19 cellular contexts compared by ENCODE assay signal in the genomic region with DNA sequence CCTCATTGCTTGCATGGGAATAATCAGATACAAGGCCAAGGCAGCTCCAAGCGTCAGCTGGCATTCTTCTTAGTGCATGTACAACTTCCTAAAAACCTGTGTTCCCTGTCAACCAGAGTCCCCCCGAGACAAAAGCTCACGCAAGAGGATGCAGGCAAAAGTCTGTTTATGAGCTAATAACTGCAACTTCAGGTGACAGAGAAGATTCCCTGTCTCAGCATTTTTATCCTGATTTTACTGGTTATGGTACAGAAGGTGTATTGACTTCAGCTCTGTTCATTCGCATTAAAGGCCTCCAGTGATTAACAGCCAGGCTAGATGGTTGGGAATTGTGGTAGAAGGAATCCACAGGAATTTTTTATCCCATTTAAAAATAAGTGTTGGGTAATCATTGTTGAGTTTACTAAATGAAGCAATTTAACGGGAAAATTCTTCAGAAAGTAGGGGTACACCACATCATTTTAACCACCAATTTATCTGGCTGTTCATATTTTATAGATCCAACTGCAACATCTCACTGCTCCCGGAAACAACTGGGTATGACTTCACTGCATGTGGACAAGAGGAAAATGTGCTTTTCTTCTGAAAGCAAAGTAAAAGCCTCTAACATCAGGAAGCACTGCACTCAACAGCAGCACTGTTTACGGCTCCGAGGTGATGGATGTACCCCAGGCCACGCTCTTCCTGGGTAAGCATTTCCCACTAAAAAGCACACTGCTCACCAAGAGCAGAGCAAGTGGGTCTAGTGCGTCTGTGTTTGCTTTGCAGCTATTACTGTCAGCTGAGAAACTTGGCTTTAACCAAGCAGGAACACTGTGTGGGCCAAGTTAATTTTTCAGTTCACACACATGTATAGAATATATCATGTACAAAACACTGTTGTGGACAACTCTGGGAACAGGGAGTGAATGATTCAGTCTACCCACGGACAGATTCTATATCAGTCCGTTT. TPM values are rescaled to one million over a fixed set of nuclear protein-coding genes. Genes with fewer than 3 reads are reported as not detected.
DNase-seq lines count a peak whose midpoint lies in the region; FAIRE-seq and TF ChIP-seq lines count a peak whose summit lies in the region.
"Had no signal": no experiment of that assay in that cellular context is flagged by ENCODE, and none has a peak within 500 bp of the region (broad histone marks: within the 10 kb centered on the region; RNA-seq: fewer than 3 reads in every experiment).

No MANE protein-coding gene starts in this region.

- H3K27ac ChIP-seq in breast epithelium (peak overlapping the region; percentile 18 to 80), astrocyte (ENCODE audit: low read depth, low read length) (no peak overlapping the region), mesenchymal stem cell (ENCODE audit: low read length, poor library complexity, severe bottlenecking) (no peak overlapping the region), vagina (peak overlapping the region; percentile 54)
- H3K27ac ChIP-seq: ascending aorta, tibial artery had no signal

- H2BK12ac ChIP-seq in mesenchymal stem cell (ENCODE audit: low read length in 2 of 2) = peak overlapping the region in 1 of 2 experiments; percentile 27

- H3K4me1 ChIP-seq in breast epithelium (no peaks in the 10 kb centered on the region), astrocyte (ENCODE audit: insufficient read depth, low read length) (no peaks in the 10 kb centered on the region), mesenchymal stem cell (ENCODE audit: control insufficient read depth, insufficient read depth, low read depth, low read length) (no peaks in the 10 kb centered on the region), vagina (peaks cover 7% of the 10 kb centered on the region)
- H3K4me1 ChIP-seq: ascending aorta had no signal

- H3K79me1 ChIP-seq in mesenchymal stem cell (replicated peaks; ENCODE audit: low read length, poor library complexity, severe bottlenecking) = no peaks in the 10 kb centered on the region

- H2BK120ac ChIP-seq in mesenchymal stem cell (ENCODE audit: low read depth, low read length) = no peak overlapping the region

- intact Hi-C loops in breast epithelium (cut with DNase I; ENCODE audit: low total_unique reads) (loop anchor here (10.0 kb wide), 1 partner anchor 851 kb away; no protein-coding TSS in a partner anchor), MCF 10A (cut with micrococcal nuclease) (no loop called here), vagina (cut with DNase I) (no loop called here)

- H4K91ac ChIP-seq in mesenchymal stem cell (ENCODE audit: low read length) = no peak overlapping the region

- H3K4me2 ChIP-seq in astrocyte (ENCODE audit: low read length) (no peak overlapping the region), mesenchymal stem cell (ENCODE audit: low read length, poor library complexity, severe bottlenecking) (no peak overlapping the region)
- H3K4me2 ChIP-seq: smooth muscle cell had no signal

- H3K27me3 Mint-ChIP-seq in MCF 10A (ENCODE audit: insufficient read depth, unreplicated experiment) (no peaks in the 10 kb centered on the region), astrocyte (ENCODE audit: low read depth, unreplicated experiment) (peaks cover 10% of the 10 kb centered on the region)

- H3K9ac ChIP-seq in astrocyte (ENCODE audit: low read length) (no peak overlapping the region), mesenchymal stem cell (ENCODE audit: low read length) (peak overlapping the region; percentile 74)

- no peak overlapping the region for H3K23ac ChIP-seq in mesenchymal stem cell (ENCODE audit: low read length in 2 of 2)

- no peaks in the 10 kb centered on the region for H3K36me3 ChIP-seq in breast epithelium
- H3K36me3 ChIP-seq in astrocyte (ENCODE audit: insufficient read depth, low read length) = no peaks in the 10 kb centered on the region
- no peaks in the 10 kb centered on the region for H3K36me3 ChIP-seq in mesenchymal stem cell (ENCODE audit: control insufficient read depth in 1 of 2, insufficient read depth in 2 of 2, low read depth in 1 of 2, low read length in 2 of 2)
- H3K36me3 ChIP-seq in vagina = no peaks in the 10 kb centered on the region
- H3K36me3 ChIP-seq: ascending aorta, tibial artery had no signal

- BruUV-seq in MCF 10A (replicated peaks; lab: Mats Ljungman, UMichigan) = no TSS peak

- TF ChIP-seq CTCF in breast epithelium (IDR thresholded peaks at IDR 0.05) (no peak), MCF 10A (IDR thresholded peaks at IDR 0.05; ENCODE audit: unreplicated experiment) (no peak), astrocyte (IDR thresholded peaks at IDR 0.05; ENCODE audit: insufficient read depth, low read depth, low read length) (no peak), vagina (IDR thresholded peaks at IDR 0.05) (no peak)

- CTCF ChIA-PET in MCF 10A (lab: Yijun Ruan, JAX) = interaction anchor here (0.7 to 5.0 kb wide), 4 partner anchors 14 to 207 kb away, joined by 3 to 22 read pairs (median 4); a partner anchor contains a TSS

- no peak for DNase-seq in breast epithelium (ENCODE audit: low spot score in 2 of 2)
- DNase-seq in MCF 10A (ENCODE audit: unreplicated experiment) = no peak
- peak; percentile 66 for DNase-seq in astrocyte (ENCODE audit: low read depth)
- peak; percentile 67 for DNase-seq in mesenchymal stem cell
- no peak for DNase-seq in vagina (ENCODE audit: extremely low spot score in 2 of 2)
- no peak for DNase-seq in SHP77 treated with DMSO at 0.1 percent for 48 hours (lab: John Stamatoyannopoulos, UW)
- no peak for DNase-seq in nucleus accumbens (lab: John Stamatoyannopoulos, UW)
- no peak for DNase-seq in NK-92 treated with Interleukin-12 subunit alpha and Interleukin-12 subunit beta, amount 100 ng/mL, for 24 hours (lab: John Stamatoyannopoulos, UW)
- DNase-seq: 8988T; activated gamma-delta T cell treated with Interleukin-2 at 50 U/mL for 16 hours; CD8-positive, alpha-beta T cell; H7; NCI-H1694 treated with DMSO at 0.1 percent for 48 hours; NCI-H446; tibial artery had no signal

- H2AFZ ChIP-seq in astrocyte (ENCODE audit: low read depth, low read length) = no peak overlapping the region
- no peak overlapping the region for H2AFZ ChIP-seq in mesenchymal stem cell (ENCODE audit: low read depth, low read length)

- no peak overlapping the region for H3K14ac ChIP-seq in mesenchymal stem cell (ENCODE audit: low read length in 2 of 2)

- H3K9me3 Mint-ChIP-seq in MCF 10A (ENCODE audit: unreplicated experiment) = no peaks in the 10 kb centered on the region
- H3K9me3 Mint-ChIP-seq in astrocyte (ENCODE audit: unreplicated experiment) = no peaks in the 10 kb centered on the region
- H3K9me3 Mint-ChIP-seq: CD8-positive, alpha-beta T cell had no signal

- H3K27ac Mint-ChIP-seq in MCF 10A (ENCODE audit: low read depth, unreplicated experiment) (no peak overlapping the region), astrocyte (ENCODE audit: unreplicated experiment) (no peak overlapping the region)
- H3K27ac Mint-ChIP-seq: CD8-positive, alpha-beta T cell; stimulated activated memory B cell treated with anti-CD40 and anti-IgM and Interleukin-4, amounts not matched to agents 10 μg/mL and 1 μg/mL and 100 μg/mL, for 72 hours had no signal

- H3K27me3 ChIP-seq in breast epithelium (no peaks in the 10 kb centered on the region), astrocyte (ENCODE audit: insufficient read depth, low read length) (no peaks in the 10 kb centered on the region), mesenchymal stem cell (ENCODE audit: control insufficient read depth in 1 of 2, insufficient read depth in 1 of 2, low read length in 2 of 2) (no peaks in the 10 kb centered on the region), vagina (no peaks in the 10 kb centered on the region)
- H3K27me3 ChIP-seq: ascending aorta had no signal

- H2BK15ac ChIP-seq in mesenchymal stem cell (ENCODE audit: low read depth, poor library complexity, severe bottlenecking) = no peak overlapping the region

- H2AK5ac ChIP-seq in mesenchymal stem cell (ENCODE audit: low read length, severe bottlenecking) = no peak overlapping the region

- H3K4me3 Mint-ChIP-seq in MCF 10A (ENCODE audit: unreplicated experiment) = no peak overlapping the region
- no peak overlapping the region for H3K4me3 Mint-ChIP-seq in astrocyte (ENCODE audit: unreplicated experiment)
- H3K4me3 Mint-ChIP-seq: CD8-positive, alpha-beta T cell; stimulated activated memory B cell treated with anti-CD40 and anti-IgM and Interleukin-4, amounts not matched to agents 10 μg/mL and 1 μg/mL and 100 μg/mL, for 72 hours had no signal

- peaks cover 16% of the 10 kb centered on the region for H3K4me1 Mint-ChIP-seq in MCF 10A (ENCODE audit: insufficient read depth, unreplicated experiment)
- peaks cover 3% of the 10 kb centered on the region for H3K4me1 Mint-ChIP-seq in astrocyte (ENCODE audit: low read depth, unreplicated experiment)
- H3K4me1 Mint-ChIP-seq: stimulated activated memory B cell treated with anti-CD40 and anti-IgM and Interleukin-4, amounts not matched to agents 10 μg/mL and 1 μg/mL and 100 μg/mL, for 72 hours had no signal

- H2BK5ac ChIP-seq in mesenchymal stem cell (ENCODE audit: low read depth, low read length, poor library complexity, severe bottlenecking) = no peak overlapping the region

- H4K8ac ChIP-seq in mesenchymal stem cell (ENCODE audit: low read length) = no peak overlapping the region

- no peaks in the 10 kb centered on the region for H3K36me3 Mint-ChIP-seq in MCF 10A (ENCODE audit: insufficient read depth, unreplicated experiment)
- no peaks in the 10 kb centered on the region for H3K36me3 Mint-ChIP-seq in astrocyte (ENCODE audit: low read depth, unreplicated experiment)
- H3K36me3 Mint-ChIP-seq: CD8-positive, alpha-beta T cell; stimulated activated memory B cell treated with anti-CD40 and anti-IgM and Interleukin-4, amounts not matched to agents 10 μg/mL and 1 μg/mL and 100 μg/mL, for 72 hours had no signal

- peak overlapping the region; percentile 14 to 38 for H3K18ac ChIP-seq in mesenchymal stem cell (ENCODE audit: low read depth in 1 of 2, low read length in 2 of 2)

- TF ChIP-seq POLR2A in breast epithelium (IDR thresholded peaks at IDR 0.05) (no peak), vagina (IDR thresholded peaks at IDR 0.05) (no peak)

- POLR2A ChIA-PET in MCF 10A (lab: Yijun Ruan, JAX) = interaction anchor here (0.6 kb wide), 1 partner anchor 129 kb away, joined by 3 read pairs; no protein-coding TSS in a partner anchor

- 46% methylated on average over 12 of the region's 12 CpGs for WGBS in mesenchymal stem cell

- H3K4me3 ChIP-seq in breast epithelium (peak overlapping the region; percentile 1 to 53 (median 3)), astrocyte (ENCODE audit: insufficient read depth, low read depth, low read length) (no peak overlapping the region), mesenchymal stem cell (ENCODE audit: insufficient read depth in 1 of 2, low read depth in 1 of 2, low read length in 2 of 2) (peak overlapping the region in 1 of 2 experiments; percentile 71), vagina (no peak overlapping the region)
- H3K4me3 ChIP-seq: ascending aorta, smooth muscle cell, tibial artery had no signal

- H4K20me1 ChIP-seq in astrocyte (ENCODE audit: insufficient read depth, low read length) = no peaks in the 10 kb centered on the region

- peaks cover 6% of the 10 kb centered on the region for H3K79me2 ChIP-seq in astrocyte (ENCODE audit: insufficient read depth, low read length)

- no peaks in the 10 kb centered on the region for H3K9me3 ChIP-seq in breast epithelium
- H3K9me3 ChIP-seq in astrocyte (ENCODE audit: insufficient read depth, low read depth, low read length) = no peaks in the 10 kb centered on the region
- no peaks in the 10 kb centered on the region for H3K9me3 ChIP-seq in mesenchymal stem cell (ENCODE audit: control insufficient read depth, low read length)
- no peaks in the 10 kb centered on the region for H3K9me3 ChIP-seq in vagina
- H3K9me3 ChIP-seq: ascending aorta, tibial artery had no signal

- H3K4ac ChIP-seq in mesenchymal stem cell (ENCODE audit: low read depth in 1 of 2, low read length in 2 of 2) = no peak overlapping the region

- no peak for FAIRE-seq in astrocyte (lab: Jason Lieb, UNC)
- FAIRE-seq: HTR-8/SVneo had no signal

RNA-seq across cellular contexts. Expression of a gene that starts 31.9 kb away (rescaled TPM):
- total RNA-seq in breast epithelium (1 to 10 TPM; 3.5 to 4.9 (median 4.0) TPM), MCF 10A (2022) (23.8 and 28.9 TPM in 2 replicates), astrocyte (2.7 and 4.1 TPM in 2 replicates), vagina (2.9 TPM)
- 0.47 TPM for polyA plus RNA-seq in mesenchymal stem cell (2013, experiment 1 of 2)
- 0.48 TPM for polyA plus RNA-seq in mesenchymal stem cell (2013, experiment 2 of 2)
- total RNA-seq: CD8-positive, alpha-beta T cell had no signal
- polyA plus RNA-seq: smooth muscle cell had no signal

Comparison
In these comparisons a context has a peak if more than half of its experiments do, and no peak if none do; other contexts are left out.
1. DNase-seq: peak in astrocyte (single experiment) and mesenchymal stem cell (single experiment); none in breast epithelium (0 of 2), MCF 10A (single experiment), vagina (0 of 2), SHP77 treated with DMSO at 0.1 percent for 48 hours (single experiment), nucleus accumbens (0 of 56) and NK-92 treated with Interleukin-12 subunit alpha and Interleukin-12 subunit beta, amount 100 ng/mL, for 24 hours (single experiment).
2. H3K27ac ChIP-seq: peak in breast epithelium (2 of 2) and vagina (single experiment); none in astrocyte (single experiment) and mesenchymal stem cell (single experiment).
3. H3K4me3 ChIP-seq: peak in breast epithelium (3 of 3); none in astrocyte (single experiment) and vagina (0 of 2).